Comparison of ENCODE assay signal across 17 cellular contexts in genomic region chr1:204349602-204350001, GRCh38.
"Had no signal": no experiment of that assay in that cellular context is flagged by ENCODE, and none has a peak within 500 bp of the region (broad histone marks: within the 10 kb centered on the region; RNA-seq: fewer than 3 reads in every experiment).

No MANE protein-coding gene starts in this region.

- ATAC-seq: activated naive CD8-positive, alpha-beta T cell treated with anti-CD3 and anti-CD28 coated beads, Interleukin-2, amount 50 U/mL, for 24 hours; effector memory CD8-positive, alpha-beta T cell; natural killer cell; T-helper 17 cell had no signal

- H3K36me3 ChIP-seq: ascending aorta, breast epithelium, suprapubic skin, upper lobe of left lung had no signal

- H3K4me3 Mint-ChIP-seq: activated naive CD4-positive, alpha-beta T cell treated with anti-CD3 and anti-CD28 coated beads, Interleukin-2, amount 10 ng/mL, durations not matched to agents 7 days and 5 days; activated naive CD8-positive, alpha-beta T cell treated with anti-CD3 and anti-CD28 coated beads, Interleukin-2, amount 50 U/mL, for 24 hours; effector memory CD8-positive, alpha-beta T cell; natural killer cell; stimulated activated naive CD8-positive, alpha-beta T cell treated with anti-CD3 and anti-CD28 coated beads, Interleukin-15, Interleukin-2, amounts not matched to agents 100 ng/mL and 50 ng/mL, for 24 hours; T-helper 17 cell had no signal

- H3K27ac Mint-ChIP-seq: activated naive CD4-positive, alpha-beta T cell treated with anti-CD3 and anti-CD28 coated beads, Interleukin-2, amount 10 ng/mL, durations not matched to agents 7 days and 5 days; activated naive CD8-positive, alpha-beta T cell treated with anti-CD3 and anti-CD28 coated beads, Interleukin-2, amount 50 U/mL, for 24 hours; effector memory CD8-positive, alpha-beta T cell; natural killer cell; stimulated activated naive CD8-positive, alpha-beta T cell treated with anti-CD3 and anti-CD28 coated beads, Interleukin-15, Interleukin-2, amounts not matched to agents 100 ng/mL and 50 ng/mL, for 24 hours; T-helper 17 cell had no signal

- H3K36me3 Mint-ChIP-seq: activated naive CD4-positive, alpha-beta T cell treated with anti-CD3 and anti-CD28 coated beads, Interleukin-2, amount 10 ng/mL, durations not matched to agents 7 days and 5 days; natural killer cell had no signal

- H3K4me3 ChIP-seq: ascending aorta, breast epithelium, suprapubic skin, upper lobe of left lung had no signal

- H3K9me3 Mint-ChIP-seq: activated naive CD4-positive, alpha-beta T cell treated with anti-CD3 and anti-CD28 coated beads, Interleukin-2, amount 10 ng/mL, durations not matched to agents 7 days and 5 days; activated naive CD8-positive, alpha-beta T cell treated with anti-CD3 and anti-CD28 coated beads, Interleukin-2, amount 50 U/mL, for 24 hours; effector memory CD8-positive, alpha-beta T cell; natural killer cell; stimulated activated naive CD8-positive, alpha-beta T cell treated with anti-CD3 and anti-CD28 coated beads, Interleukin-15, Interleukin-2, amounts not matched to agents 100 ng/mL and 50 ng/mL, for 24 hours had no signal

- DNase-seq: activated CD4-positive, alpha-beta T cell treated with anti-CD3 and anti-CD28 coated beads, Interleukin-2, amount 50 U/mL, for 1 hour; activated CD4-positive, CD25-positive, alpha-beta regulatory T cell treated with anti-CD3 and anti-CD28 coated beads, Interleukin-2, amount 50 U/mL, for 72 hours; activated CD8-positive, alpha-beta memory T cell treated with anti-CD3 and anti-CD28 coated beads, Interleukin-2, amount 50 U/mL, for 4 hours; activated effector memory CD4-positive, alpha-beta T cell treated with Interleukin-2 at 50 U/mL for 16 hours; activated naive CD4-positive, alpha-beta T cell treated with anti-CD3 and anti-CD28 coated beads, Interleukin-2, amount 10 ng/mL, durations not matched to agents 7 days and 5 days; activated naive CD8-positive, alpha-beta T cell treated with anti-CD3 and anti-CD28 coated beads, Interleukin-2, amount 50 U/mL, for 24 hours; activated T-cell treated with anti-CD3 and anti-CD28 coated beads, Interleukin-2, amount 50 U/mL, for 48 hours; effector memory CD8-positive, alpha-beta T cell; kidney glomerular epithelial cell; natural killer cell; occipital lobe; T-helper 17 cell; upper lobe of left lung had no signal

- H3K4me1 ChIP-seq: ascending aorta had no signal

- H3K27me3 ChIP-seq: ascending aorta, breast epithelium, suprapubic skin, upper lobe of left lung had no signal

- H3K9me3 ChIP-seq: ascending aorta, breast epithelium, suprapubic skin, upper lobe of left lung had no signal

- H3K27me3 Mint-ChIP-seq: activated naive CD8-positive, alpha-beta T cell treated with anti-CD3 and anti-CD28 coated beads, Interleukin-2, amount 50 U/mL, for 24 hours had no signal

- H3K4me1 Mint-ChIP-seq: activated naive CD4-positive, alpha-beta T cell treated with anti-CD3 and anti-CD28 coated beads, Interleukin-2, amount 10 ng/mL, durations not matched to agents 7 days and 5 days; natural killer cell had no signal
